In the genomic region with DNA sequence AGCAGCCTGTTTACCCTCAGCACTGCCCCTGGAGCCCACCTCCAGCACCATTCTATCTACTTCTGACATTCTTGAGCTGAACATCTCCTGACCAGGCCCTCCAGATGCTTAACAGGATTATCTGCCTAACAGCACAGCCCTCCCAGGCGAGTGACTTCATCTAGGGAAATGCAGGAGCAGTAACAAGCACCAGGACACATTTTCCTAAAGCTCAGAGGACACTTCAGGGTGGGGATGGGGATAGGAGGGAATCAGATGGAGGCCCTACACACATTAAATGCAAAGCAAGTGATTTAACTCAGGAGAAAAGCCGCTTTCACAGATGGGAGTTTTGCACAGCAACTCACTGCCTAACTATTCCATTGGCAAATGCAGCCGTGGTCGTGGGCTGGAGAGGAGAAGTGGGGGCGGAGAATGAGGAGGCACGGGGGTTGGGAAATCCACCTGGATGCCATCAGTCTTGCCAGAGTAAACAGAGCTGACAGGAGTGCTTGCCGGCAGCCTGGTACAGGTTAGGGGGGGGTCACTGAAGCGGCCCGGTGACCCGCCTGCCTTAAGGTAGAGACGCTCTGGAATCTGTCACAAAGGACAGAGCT, we compare ENCODE assay signal across 1 cellular context.
TF ChIP-seq lines count a peak whose summit lies in the region.

No MANE protein-coding gene starts in this region.

TF ChIP-seq in SK-N-SH treated with all-trans-retinoic acid at 6 μM for 48 hours, 23 proteins besides CTCF, POLR2A, EP300 and RAD21 (continued from another document):
- TF ChIP-seq, protein P1, sequence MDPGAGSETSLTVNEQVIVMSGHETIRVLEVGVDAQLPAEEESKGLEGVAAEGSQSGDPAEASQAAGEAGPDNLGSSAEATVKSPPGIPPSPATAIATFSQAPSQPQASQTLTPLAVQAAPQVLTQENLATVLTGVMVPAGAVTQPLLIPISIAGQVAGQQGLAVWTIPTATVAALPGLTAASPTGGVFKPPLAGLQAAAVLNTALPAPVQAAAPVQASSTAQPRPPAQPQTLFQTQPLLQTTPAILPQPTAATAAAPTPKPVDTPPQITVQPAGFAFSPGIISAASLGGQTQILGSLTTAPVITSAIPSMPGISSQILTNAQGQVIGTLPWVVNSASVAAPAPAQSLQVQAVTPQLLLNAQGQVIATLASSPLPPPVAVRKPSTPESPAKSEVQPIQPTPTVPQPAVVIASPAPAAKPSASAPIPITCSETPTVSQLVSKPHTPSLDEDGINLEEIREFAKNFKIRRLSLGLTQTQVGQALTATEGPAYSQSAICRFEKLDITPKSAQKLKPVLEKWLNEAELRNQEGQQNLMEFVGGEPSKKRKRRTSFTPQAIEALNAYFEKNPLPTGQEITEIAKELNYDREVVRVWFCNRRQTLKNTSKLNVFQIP (CRISPR knock-in tag; IDR thresholded peaks at IDR 0.05; ENCODE audit: borderline replicate concordance, low read depth), result no peak
- TF ChIP-seq TCF4 (CRISPR knock-in tag; IDR thresholded peaks at IDR 0.05; ENCODE audit: borderline replicate concordance) (no peak), ISL1 (CRISPR knock-in tag; IDR thresholded peaks at IDR 0.05) (no peak), OSR1 (CRISPR knock-in tag; IDR thresholded peaks at IDR 0.05) (no peak), BACH2 (CRISPR knock-in tag; IDR thresholded peaks at IDR 0.05; ENCODE audit: borderline replicate concordance) (no peak), ZFP3 (CRISPR knock-in tag; IDR thresholded peaks at IDR 0.05) (no peak)
